In genomic region chr10:131897297-131897899, GRCh38 we compare ENCODE assay signal across 1 cellular context.
TF ChIP-seq lines count a peak whose summit lies in the region.

No MANE protein-coding gene starts in this region.

TF ChIP-seq in K562, 482 proteins besides CTCF, POLR2A, EP300 and RAD21 (continued from another document and continues in another):
- TF ChIP-seq, protein P1, sequence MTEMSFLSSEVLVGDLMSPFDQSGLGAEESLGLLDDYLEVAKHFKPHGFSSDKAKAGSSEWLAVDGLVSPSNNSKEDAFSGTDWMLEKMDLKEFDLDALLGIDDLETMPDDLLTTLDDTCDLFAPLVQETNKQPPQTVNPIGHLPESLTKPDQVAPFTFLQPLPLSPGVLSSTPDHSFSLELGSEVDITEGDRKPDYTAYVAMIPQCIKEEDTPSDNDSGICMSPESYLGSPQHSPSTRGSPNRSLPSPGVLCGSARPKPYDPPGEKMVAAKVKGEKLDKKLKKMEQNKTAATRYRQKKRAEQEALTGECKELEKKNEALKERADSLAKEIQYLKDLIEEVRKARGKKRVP (CRISPR knock-in tag; IDR thresholded peaks at IDR 0.05), result no peak; the same call in 1 of the 2 replicates
- no peak for TF ChIP-seq KDM2B (CRISPR knock-in tag; IDR thresholded peaks at IDR 0.05)
- TF ChIP-seq, protein P2, sequence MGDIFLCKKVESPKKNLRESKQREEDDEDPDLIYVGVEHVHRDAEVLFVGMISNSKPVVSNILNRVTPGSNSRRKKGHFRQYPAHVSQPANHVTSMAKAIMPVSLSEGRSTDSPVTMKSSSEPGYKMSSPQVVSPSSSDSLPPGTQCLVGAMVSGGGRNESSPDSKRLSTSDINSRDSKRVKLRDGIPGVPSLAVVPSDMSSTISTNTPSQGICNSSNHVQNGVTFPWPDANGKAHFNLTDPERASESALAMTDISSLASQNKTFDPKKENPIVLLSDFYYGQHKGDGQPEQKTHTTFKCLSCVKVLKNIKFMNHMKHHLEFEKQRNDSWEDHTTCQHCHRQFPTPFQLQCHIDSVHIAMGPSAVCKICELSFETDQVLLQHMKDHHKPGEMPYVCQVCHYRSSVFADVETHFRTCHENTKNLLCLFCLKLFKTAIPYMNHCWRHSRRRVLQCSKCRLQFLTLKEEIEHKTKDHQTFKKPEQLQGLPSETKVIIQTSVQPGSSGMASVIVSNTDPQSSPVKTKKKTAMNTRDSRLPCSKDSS (IDR thresholded peaks at IDR 0.05; ENCODE audit: low read depth, partially characterized antibody), result no peak
- TF ChIP-seq BCLAF1 (IDR thresholded peaks at IDR 0.05; ENCODE audit: borderline replicate concordance in 1 of 2, control insufficient read depth in 1 of 2, low read depth in 2 of 2, low read length in 1 of 2), result no peak
- no peak for TF ChIP-seq FOSL1 (tag; conservative IDR thresholded peaks at IDR 0.05)
- TF ChIP-seq, protein P3, sequence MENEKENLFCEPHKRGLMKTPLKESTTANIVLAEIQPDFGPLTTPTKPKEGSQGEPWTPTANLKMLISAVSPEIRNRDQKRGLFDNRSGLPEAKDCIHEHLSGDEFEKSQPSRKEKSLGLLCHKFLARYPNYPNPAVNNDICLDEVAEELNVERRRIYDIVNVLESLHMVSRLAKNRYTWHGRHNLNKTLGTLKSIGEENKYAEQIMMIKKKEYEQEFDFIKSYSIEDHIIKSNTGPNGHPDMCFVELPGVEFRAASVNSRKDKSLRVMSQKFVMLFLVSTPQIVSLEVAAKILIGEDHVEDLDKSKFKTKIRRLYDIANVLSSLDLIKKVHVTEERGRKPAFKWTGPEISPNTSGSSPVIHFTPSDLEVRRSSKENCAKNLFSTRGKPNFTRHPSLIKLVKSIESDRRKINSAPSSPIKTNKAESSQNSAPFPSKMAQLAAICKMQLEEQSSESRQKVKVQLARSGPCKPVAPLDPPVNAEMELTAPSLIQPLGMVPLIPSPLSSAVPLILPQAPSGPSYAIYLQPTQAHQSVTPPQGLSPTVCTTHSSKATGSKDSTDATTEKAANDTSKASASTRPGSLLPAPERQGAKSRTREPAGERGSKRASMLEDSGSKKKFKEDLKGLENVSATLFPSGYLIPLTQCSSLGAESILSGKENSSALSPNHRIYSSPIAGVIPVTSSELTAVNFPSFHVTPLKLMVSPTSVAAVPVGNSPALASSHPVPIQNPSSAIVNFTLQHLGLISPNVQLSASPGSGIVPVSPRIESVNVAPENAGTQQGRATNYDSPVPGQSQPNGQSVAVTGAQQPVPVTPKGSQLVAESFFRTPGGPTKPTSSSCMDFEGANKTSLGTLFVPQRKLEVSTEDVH (IDR thresholded peaks at IDR 0.05; ENCODE audit: low read depth, partially characterized antibody), result no peak
- TF ChIP-seq, protein P4, sequence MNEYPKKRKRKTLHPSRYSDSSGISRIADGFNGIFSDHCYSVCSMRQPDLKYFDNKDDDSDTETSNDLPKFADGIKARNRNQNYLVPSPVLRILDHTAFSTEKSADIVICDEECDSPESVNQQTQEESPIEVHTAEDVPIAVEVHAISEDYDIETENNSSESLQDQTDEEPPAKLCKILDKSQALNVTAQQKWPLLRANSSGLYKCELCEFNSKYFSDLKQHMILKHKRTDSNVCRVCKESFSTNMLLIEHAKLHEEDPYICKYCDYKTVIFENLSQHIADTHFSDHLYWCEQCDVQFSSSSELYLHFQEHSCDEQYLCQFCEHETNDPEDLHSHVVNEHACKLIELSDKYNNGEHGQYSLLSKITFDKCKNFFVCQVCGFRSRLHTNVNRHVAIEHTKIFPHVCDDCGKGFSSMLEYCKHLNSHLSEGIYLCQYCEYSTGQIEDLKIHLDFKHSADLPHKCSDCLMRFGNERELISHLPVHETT (CRISPR knock-in tag; conservative IDR thresholded peaks at IDR 0.05 in 1 of 2, IDR thresholded peaks at IDR 0.05 in 1 of 2), result no peak; a peak in 1 of 4 replicates
- peak; percentile 58; the same call in 1 of the 2 replicates for TF ChIP-seq TCF3 (CRISPR knock-in tag; IDR thresholded peaks at IDR 0.05)
- no peak for TF ChIP-seq MAX (CRISPR knock-in tag; IDR thresholded peaks at IDR 0.05)
- no peak for TF ChIP-seq HLTF (IDR thresholded peaks at IDR 0.05)
- TF ChIP-seq, protein P5, sequence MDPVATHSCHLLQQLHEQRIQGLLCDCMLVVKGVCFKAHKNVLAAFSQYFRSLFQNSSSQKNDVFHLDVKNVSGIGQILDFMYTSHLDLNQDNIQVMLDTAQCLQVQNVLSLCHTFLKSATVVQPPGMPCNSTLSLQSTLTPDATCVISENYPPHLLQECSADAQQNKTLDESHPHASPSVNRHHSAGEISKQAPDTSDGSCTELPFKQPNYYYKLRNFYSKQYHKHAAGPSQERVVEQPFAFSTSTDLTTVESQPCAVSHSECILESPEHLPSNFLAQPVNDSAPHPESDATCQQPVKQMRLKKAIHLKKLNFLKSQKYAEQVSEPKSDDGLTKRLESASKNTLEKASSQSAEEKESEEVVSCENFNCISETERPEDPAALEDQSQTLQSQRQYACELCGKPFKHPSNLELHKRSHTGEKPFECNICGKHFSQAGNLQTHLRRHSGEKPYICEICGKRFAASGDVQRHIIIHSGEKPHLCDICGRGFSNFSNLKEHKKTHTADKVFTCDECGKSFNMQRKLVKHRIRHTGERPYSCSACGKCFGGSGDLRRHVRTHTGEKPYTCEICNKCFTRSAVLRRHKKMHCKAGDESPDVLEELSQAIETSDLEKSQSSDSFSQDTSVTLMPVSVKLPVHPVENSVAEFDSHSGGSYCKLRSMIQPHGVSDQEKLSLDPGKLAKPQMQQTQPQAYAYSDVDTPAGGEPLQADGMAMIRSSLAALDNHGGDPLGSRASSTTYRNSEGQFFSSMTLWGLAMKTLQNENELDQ (CRISPR knock-in tag; IDR thresholded peaks at IDR 0.05; ENCODE audit: borderline replicate concordance), result no peak
- no peak for TF ChIP-seq XRCC4 (IDR thresholded peaks at IDR 0.05; ENCODE audit: extremely low read depth, insufficient read depth, insufficient read length)
- peak; percentile 92 for TF ChIP-seq POLR2H (tag; IDR thresholded peaks at IDR 0.05; ENCODE audit: low read depth)
- peak; percentile 87 for TF ChIP-seq CEBPG (CRISPR knock-in tag; IDR thresholded peaks at IDR 0.05)
- peak; percentile 83 for TF ChIP-seq CEBPG (tag; conservative IDR thresholded peaks at IDR 0.05 in 1 of 2, IDR thresholded peaks at IDR 0.05 in 1 of 2)
- TF ChIP-seq HNRNPL (IDR thresholded peaks at IDR 0.05; ENCODE audit: low read depth, low read length), result no peak
- TF ChIP-seq HMGN3 (IDR thresholded peaks at IDR 0.05; ENCODE audit: borderline replicate concordance, extremely low read depth, insufficient read length, low read depth, low read length), result no peak
- TF ChIP-seq MAFF (IDR thresholded peaks at IDR 0.05; ENCODE audit: low read length), result no peak
- TF ChIP-seq, protein P6, sequence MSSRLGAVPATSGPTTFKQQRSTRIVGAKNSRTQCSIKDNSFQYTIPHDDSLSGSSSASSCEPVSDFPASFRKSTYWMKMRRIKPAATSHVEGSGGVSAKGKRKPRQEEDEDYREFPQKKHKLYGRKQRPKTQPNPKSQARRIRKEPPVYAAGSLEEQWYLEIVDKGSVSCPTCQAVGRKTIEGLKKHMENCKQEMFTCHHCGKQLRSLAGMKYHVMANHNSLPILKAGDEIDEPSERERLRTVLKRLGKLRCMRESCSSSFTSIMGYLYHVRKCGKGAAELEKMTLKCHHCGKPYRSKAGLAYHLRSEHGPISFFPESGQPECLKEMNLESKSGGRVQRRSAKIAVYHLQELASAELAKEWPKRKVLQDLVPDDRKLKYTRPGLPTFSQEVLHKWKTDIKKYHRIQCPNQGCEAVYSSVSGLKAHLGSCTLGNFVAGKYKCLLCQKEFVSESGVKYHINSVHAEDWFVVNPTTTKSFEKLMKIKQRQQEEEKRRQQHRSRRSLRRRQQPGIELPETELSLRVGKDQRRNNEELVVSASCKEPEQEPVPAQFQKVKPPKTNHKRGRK (tag; IDR thresholded peaks at IDR 0.05), result no peak
- TF ChIP-seq ZNF785 (CRISPR knock-in tag; IDR thresholded peaks at IDR 0.05), result no peak
- no peak for TF ChIP-seq CUX1 (CRISPR knock-in tag; IDR thresholded peaks at IDR 0.05)
- TF ChIP-seq, protein P7, sequence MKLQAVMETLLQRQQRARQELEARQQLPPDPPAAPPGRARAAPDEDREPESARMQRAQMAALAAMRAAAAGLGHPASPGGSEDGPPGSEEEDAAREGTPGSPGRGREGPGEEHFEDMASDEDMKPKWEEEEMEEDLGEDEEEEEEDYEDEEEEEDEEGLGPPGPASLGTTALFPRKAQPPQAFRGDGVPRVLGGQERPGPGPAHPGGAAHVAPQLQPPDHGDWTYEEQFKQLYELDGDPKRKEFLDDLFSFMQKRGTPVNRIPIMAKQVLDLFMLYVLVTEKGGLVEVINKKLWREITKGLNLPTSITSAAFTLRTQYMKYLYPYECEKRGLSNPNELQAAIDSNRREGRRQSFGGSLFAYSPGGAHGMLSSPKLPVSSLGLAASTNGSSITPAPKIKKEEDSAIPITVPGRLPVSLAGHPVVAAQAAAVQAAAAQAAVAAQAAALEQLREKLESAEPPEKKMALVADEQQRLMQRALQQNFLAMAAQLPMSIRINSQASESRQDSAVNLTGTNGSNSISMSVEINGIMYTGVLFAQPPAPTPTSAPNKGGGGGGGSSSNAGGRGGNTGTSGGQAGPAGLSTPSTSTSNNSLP (IDR thresholded peaks at IDR 0.05; ENCODE audit: borderline replicate concordance, low read depth, low read length), result no peak
- TF ChIP-seq ZNF830 (CRISPR knock-in tag; IDR thresholded peaks at IDR 0.05), result 0 out of 2 replicates have a peak, but pooled peaks have one; percentile 34
- TF ChIP-seq SIRT6 (IDR thresholded peaks at IDR 0.05; ENCODE audit: low read depth, low read length), result no peak
- TF ChIP-seq, protein P8, sequence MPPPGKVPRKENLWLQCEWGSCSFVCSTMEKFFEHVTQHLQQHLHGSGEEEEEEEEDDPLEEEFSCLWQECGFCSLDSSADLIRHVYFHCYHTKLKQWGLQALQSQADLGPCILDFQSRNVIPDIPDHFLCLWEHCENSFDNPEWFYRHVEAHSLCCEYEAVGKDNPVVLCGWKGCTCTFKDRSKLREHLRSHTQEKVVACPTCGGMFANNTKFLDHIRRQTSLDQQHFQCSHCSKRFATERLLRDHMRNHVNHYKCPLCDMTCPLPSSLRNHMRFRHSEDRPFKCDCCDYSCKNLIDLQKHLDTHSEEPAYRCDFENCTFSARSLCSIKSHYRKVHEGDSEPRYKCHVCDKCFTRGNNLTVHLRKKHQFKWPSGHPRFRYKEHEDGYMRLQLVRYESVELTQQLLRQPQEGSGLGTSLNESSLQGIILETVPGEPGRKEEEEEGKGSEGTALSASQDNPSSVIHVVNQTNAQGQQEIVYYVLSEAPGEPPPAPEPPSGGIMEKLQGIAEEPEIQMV (tag; conservative IDR thresholded peaks at IDR 0.05; ENCODE audit: low read depth), result no peak
- no peak; the same call in 1 of the 2 replicates for TF ChIP-seq NFIC (IDR thresholded peaks at IDR 0.05)
- no peak for TF ChIP-seq ZNF699 (CRISPR knock-in tag; IDR thresholded peaks at IDR 0.05; ENCODE audit: insufficient replicate concordance)
- TF ChIP-seq FOXA3 (CRISPR knock-in tag; conservative IDR thresholded peaks at IDR 0.05 in 1 of 2, IDR thresholded peaks at IDR 0.05 in 1 of 2), result peak; percentile 14 to 81; a peak in 1 of 4 replicates
- no peak for TF ChIP-seq ZNF778 (CRISPR knock-in tag; IDR thresholded peaks at IDR 0.05)
- TF ChIP-seq TFAM (CRISPR knock-in tag; conservative IDR thresholded peaks at IDR 0.05), result no peak
